9 cellular contexts compared by ENCODE assay signal in genomic region chr10:115141254-115141653, GRCh38. TPM values are rescaled to one million over a fixed set of nuclear protein-coding genes. Genes with fewer than 3 reads are reported as not detected.
DNase-seq lines count a peak whose midpoint lies in the region; ATAC-seq and TF ChIP-seq lines count a peak whose summit lies in the region.
"Had no signal": no experiment of that assay in that cellular context is flagged by ENCODE, and none has a peak within 500 bp of the region (broad histone marks: within the 10 kb centered on the region; RNA-seq: fewer than 3 reads in every experiment).

No MANE protein-coding gene starts in this region.

- H3K9me3 Mint-ChIP-seq in Caco-2 (ENCODE audit: unreplicated experiment), result peaks cover 15% of the 10 kb centered on the region
- H3K9me3 Mint-ChIP-seq in activated CD4-positive, alpha-beta T cell treated with anti-CD3 and anti-CD28 coated beads for 36 hours (ENCODE audit: low read depth), result peaks cover 5% of the 10 kb centered on the region

- H3K36me3 Mint-ChIP-seq in Caco-2 (ENCODE audit: insufficient read depth, unreplicated experiment), result no peaks in the 10 kb centered on the region
- no peaks in the 10 kb centered on the region for H3K36me3 Mint-ChIP-seq in activated CD4-positive, alpha-beta T cell treated with anti-CD3 and anti-CD28 coated beads for 36 hours (ENCODE audit: low read depth)

- H3K27ac Mint-ChIP-seq in Caco-2 (ENCODE audit: unreplicated experiment), result no peak overlapping the region
- no peak overlapping the region for H3K27ac Mint-ChIP-seq in activated CD4-positive, alpha-beta T cell treated with anti-CD3 and anti-CD28 coated beads for 36 hours
- H3K27ac Mint-ChIP-seq: stimulated activated naive CD8-positive, alpha-beta T cell treated with anti-CD3 and anti-CD28 coated beads, Interleukin-15, Interleukin-2, amounts not matched to agents 100 ng/mL and 50 ng/mL, for 24 hours had no signal

- POLR2A ChIA-PET in Caco-2 (lab: Charles Lee), result no interaction called here
- POLR2A ChIA-PET in activated CD4-positive, alpha-beta T cell treated with anti-CD3 and anti-CD28 coated beads for 36 hours (lab: Charles Lee), result no interaction called here

- H3K4me1 ChIP-seq in Caco-2, result no peaks in the 10 kb centered on the region

- peak; percentile 32 to 52 for TF ChIP-seq CTCF in Caco-2 (IDR thresholded peaks at IDR 0.05; ENCODE audit: insufficient read depth in 1 of 2, low read depth in 1 of 2, low read length in 1 of 2, severe bottlenecking in 1 of 2, unreplicated experiment in 1 of 2)
- peak; percentile 64 for TF ChIP-seq CTCF in LNCAP (IDR thresholded peaks at IDR 0.05)

- no peak overlapping the region for H3K4me3 Mint-ChIP-seq in Caco-2 (ENCODE audit: unreplicated experiment)
- H3K4me3 Mint-ChIP-seq in activated CD4-positive, alpha-beta T cell treated with anti-CD3 and anti-CD28 coated beads for 36 hours, result no peak overlapping the region
- H3K4me3 Mint-ChIP-seq: stimulated activated naive CD8-positive, alpha-beta T cell treated with anti-CD3 and anti-CD28 coated beads, Interleukin-15, Interleukin-2, amounts not matched to agents 100 ng/mL and 50 ng/mL, for 24 hours had no signal

- DNase-seq in Caco-2, result peak in 1 of 2 experiments; percentile 6
- DNase-seq in dedifferentiated amniotic fluid mesenchymal stem cell (ENCODE audit: extremely low spot score), result peak; percentile 40
- DNase-seq in myocyte (ENCODE audit: low read depth), result peak; percentile 40
- no peak for DNase-seq in activated CD4-positive, alpha-beta T cell treated with anti-CD3 and anti-CD28 coated beads for 36 hours
- no peak for DNase-seq in NCI-H774 (lab: John Stamatoyannopoulos, UW)
- no peak for DNase-seq in NCI-H1694 (lab: John Stamatoyannopoulos, UW)

- intact Hi-C loops in Caco-2 (cut with micrococcal nuclease; ENCODE audit: unreplicated experiment), result loop anchor here (1.0 to 5.0 kb wide), 3 partner anchors 214 to 431 kb away; no protein-coding TSS in a partner anchor
- intact Hi-C loops in activated CD4-positive, alpha-beta T cell treated with anti-CD3 and anti-CD28 coated beads for 36 hours (cut with DNase I, micrococcal nuclease), result loop anchor here in 1 of 2 experiments (10.0 kb wide), 1 partner anchor 1244 kb away; no protein-coding TSS in a partner anchor

- CTCF ChIA-PET in Caco-2 (lab: Charles Lee), result interaction anchor here (0.8 kb wide), 1 partner anchor 264 kb away, joined by 5 read pairs; no protein-coding TSS in a partner anchor
- CTCF ChIA-PET in activated CD4-positive, alpha-beta T cell treated with anti-CD3 and anti-CD28 coated beads for 36 hours (lab: Charles Lee), result interaction anchor here (1.1 to 1.4 kb wide), 2 partner anchors 11 to 980 kb away, joined by 3 to 4 read pairs; no protein-coding TSS in a partner anchor

- BruUV-seq in Caco-2 (replicated peaks; lab: Mats Ljungman, UMichigan), result no TSS peak

- no peaks in the 10 kb centered on the region for H3K4me1 Mint-ChIP-seq in Caco-2 (ENCODE audit: low read depth, unreplicated experiment)
- no peaks in the 10 kb centered on the region for H3K4me1 Mint-ChIP-seq in activated CD4-positive, alpha-beta T cell treated with anti-CD3 and anti-CD28 coated beads for 36 hours

- H3K27me3 Mint-ChIP-seq in Caco-2 (ENCODE audit: insufficient read depth, unreplicated experiment), result peaks cover 7% of the 10 kb centered on the region
- peaks cover 15% of the 10 kb centered on the region for H3K27me3 Mint-ChIP-seq in activated CD4-positive, alpha-beta T cell treated with anti-CD3 and anti-CD28 coated beads for 36 hours

- no peaks in the 10 kb centered on the region for H3K36me3 ChIP-seq in Caco-2 (ENCODE audit: control insufficient read depth, insufficient read depth, low read length)

- no peak for ATAC-seq in activated CD4-positive, alpha-beta T cell treated with anti-CD3 and anti-CD28 coated beads for 36 hours
- no peak for ATAC-seq in HG03135 (IDR thresholded peaks at IDR 0.05; ENCODE audit: unreplicated experiment)

- H3K9me3 ChIP-seq in Caco-2, result 0 out of 2 replicates have a peak, but pooled peaks cover 4% of the 10 kb centered on the region

- no peak overlapping the region for H3K4me3 ChIP-seq in Caco-2 (ENCODE audit: low read depth, low read length)

- no peaks in the 10 kb centered on the region for H3K27me3 ChIP-seq in Caco-2 (replicated peaks; ENCODE audit: control insufficient read depth, insufficient read depth, low read length)

RNA-seq across cellular contexts. Expression of gene ATRNL1, which starts 48.1 kb away (rescaled TPM):
- total RNA-seq in Caco-2 (2022) (not detected in 2 replicates), myocyte (5.6 and 8.4 TPM in 2 replicates)
- 6.5 TPM for polyA plus RNA-seq in myocyte (2012)
- under 1 TPM in 1 of 2 experiments, not detected in 1; 0.21 TPM for total RNA-seq in activated CD4-positive, alpha-beta T cell treated with anti-CD3 and anti-CD28 coated beads for 36 hours

Comparison
In these comparisons a context has a peak if more than half of its experiments do, and no peak if none do; other contexts are left out.
1. DNase-seq: peak in dedifferentiated amniotic fluid mesenchymal stem cell (single experiment) and myocyte (single experiment); none in activated CD4-positive, alpha-beta T cell treated with anti-CD3 and anti-CD28 coated beads for 36 hours (single experiment), NCI-H774 (single experiment) and NCI-H1694 (single experiment).